In the genomic region with DNA sequence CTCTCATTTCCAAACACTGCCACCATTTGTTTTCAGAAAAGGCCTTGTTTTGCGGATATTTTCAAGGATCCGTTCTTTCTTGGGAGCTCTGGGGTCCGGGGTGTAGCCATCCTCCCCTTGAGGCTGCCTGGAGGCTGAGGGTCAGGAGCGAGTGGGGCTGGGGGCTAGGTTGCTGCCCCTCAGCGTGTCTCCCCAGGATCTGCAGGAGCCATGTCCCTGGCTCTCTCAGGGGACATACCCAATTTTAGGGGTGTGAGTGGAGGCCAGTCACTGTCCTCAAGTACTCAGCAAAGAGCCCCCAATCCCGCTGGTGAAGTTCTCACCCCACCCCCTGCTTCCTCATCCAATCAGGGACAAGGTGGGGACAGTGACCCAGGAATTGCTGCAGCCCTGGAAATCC, we compare ENCODE assay signal across 23 cellular contexts. TPM values are rescaled to one million over a fixed set of nuclear protein-coding genes. Genes with fewer than 3 reads are reported as not detected.
"Had no signal": no experiment of that assay in that cellular context is flagged by ENCODE, and none has a peak within 500 bp of the region (broad histone marks: within the 10 kb centered on the region; RNA-seq: fewer than 3 reads in every experiment).

No MANE protein-coding gene starts in this region.

- H3K4me3 ChIP-seq: cardiac muscle cell, colonic mucosa, hepatocyte, mucosa of descending colon, pancreas, prostate gland, tibial artery had no signal

- H3K27ac ChIP-seq: cardiac muscle cell, colonic mucosa, hepatocyte, pancreas, prostate gland, tibial artery had no signal

- H3K36me3 ChIP-seq: cardiac muscle cell, colonic mucosa, pancreas, prostate gland had no signal

- H3K4me1 ChIP-seq: colonic mucosa, pancreas, prostate gland, tibial artery had no signal

- H3K79me2 ChIP-seq: hepatocyte had no signal

- H3K9me3 ChIP-seq: colonic mucosa, mucosa of descending colon, pancreas, prostate gland, tibial artery had no signal

- H3K27ac Mint-ChIP-seq: naive thymus-derived CD8-positive, alpha-beta T cell had no signal

- H3K4me2 ChIP-seq: hepatocyte had no signal

- H3K27me3 ChIP-seq: cardiac muscle cell, colonic mucosa, pancreas, tibial artery had no signal

- DNase-seq: cerebellar nuclear complex; colonic mucosa; effector CD4-positive, alpha-beta T cell; foreskin melanocyte; mesendoderm; small intestine; stimulated activated CD4-positive, alpha-beta T cell treated with anti-CD3 and anti-CD28 coated beads, Interleukin-12 subunit alpha, Interleukin-12 subunit beta, amount 100 ng/mL, for 4 hours; stimulated activated naive CD4-positive, alpha-beta T cell treated with Interleukin-2 at 50 U/mL for 16 hours had no signal

- H2AFZ ChIP-seq: hepatocyte had no signal

RNA-seq across cellular contexts. Expression of gene PRDM16, which starts 15.0 kb away (rescaled TPM):
- total RNA-seq: dermis microvascular lymphatic vessel endothelial cell; lung microvascular endothelial cell; naive thymus-derived CD8-positive, alpha-beta T cell had no signal
- polyA plus RNA-seq: naive thymus-derived CD8-positive, alpha-beta T cell had no signal

RNA-seq across cellular contexts. Expression of gene ACTRT2, which starts 32.7 kb away (rescaled TPM):
- total RNA-seq: cardiac muscle cell; colonic mucosa; dermis microvascular lymphatic vessel endothelial cell; hepatocyte; kidney epithelial cell; liver; lung microvascular endothelial cell; mucosa of descending colon; naive thymus-derived CD8-positive, alpha-beta T cell; pancreas; renal cortical epithelial cell; ureter had no signal
- polyA plus RNA-seq: cardiac muscle cell; esophagus; hepatocyte; liver; naive thymus-derived CD8-positive, alpha-beta T cell; neural cell; pancreas; small intestine had no signal
